In genomic region chr3:126964261-126964660, GRCh38 we compare ENCODE assay signal across 24 cellular contexts. TPM values are rescaled to one million over a fixed set of nuclear protein-coding genes. Genes with fewer than 3 reads are reported as not detected.
DNase-seq lines count a peak whose midpoint lies in the region; ATAC-seq and TF ChIP-seq lines count a peak whose summit lies in the region.
"Had no signal": no experiment of that assay in that cellular context is flagged by ENCODE, and none has a peak within 500 bp of the region (broad histone marks: within the 10 kb centered on the region; RNA-seq: fewer than 3 reads in every experiment).

No MANE protein-coding gene starts in this region.

- H3K36me3 ChIP-seq in left ventricle myocardium inferior = no peaks in the 10 kb centered on the region
- no peaks in the 10 kb centered on the region for H3K36me3 ChIP-seq in left lung
- H3K36me3 ChIP-seq: SJSA1 had no signal

- H3K4me3 ChIP-seq in left ventricle myocardium inferior (no peak overlapping the region), left lung (no peak overlapping the region)
- H3K4me3 ChIP-seq: GM23248, K562, SJSA1 had no signal

- H3K27ac ChIP-seq in left ventricle myocardium inferior (replicated peaks) = no peak overlapping the region
- no peak overlapping the region for H3K27ac ChIP-seq in left lung
- H3K27ac ChIP-seq: C4-2B, GM23248, SJSA1 had no signal

- TF ChIP-seq CTCF in left ventricle myocardium inferior (IDR thresholded peaks at IDR 0.05; ENCODE audit: borderline replicate concordance) (no peak), left lung (IDR thresholded peaks at IDR 0.05) (no peak)

- no peaks in the 10 kb centered on the region for H3K9me3 ChIP-seq in left ventricle myocardium inferior (replicated peaks)
- H3K9me3 ChIP-seq in left lung = no peaks in the 10 kb centered on the region
- H3K9me3 ChIP-seq: SJSA1 had no signal

- H3K27me3 ChIP-seq in left ventricle myocardium inferior (ENCODE audit: low read depth) (no peaks in the 10 kb centered on the region), left lung (no peaks in the 10 kb centered on the region)
- H3K27me3 ChIP-seq: SJSA1 had no signal

- ATAC-seq in Right ventricle myocardium superior (ENCODE audit: poor library complexity) (no peak), left lung (no peak), sciatic nerve (no peak)
- ATAC-seq: HCT116, K562, Panc1 had no signal

- H3K4me1 ChIP-seq in left ventricle myocardium inferior = peaks cover 25% of the 10 kb centered on the region
- peaks cover 7 to 15% of the 10 kb centered on the region in 2 donors for H3K4me1 ChIP-seq in left lung

- intact Hi-C loops in left ventricle myocardium inferior (cut with micrococcal nuclease) = no loop called here
- intact Hi-C loops in Right ventricle myocardium superior (cut with DNase I) = no loop called here
- intact Hi-C loops in left lung (cut with DNase I) = no loop called here
- intact Hi-C loops in sciatic nerve (cut with DNase I) = no loop called here

- DNase-seq in left ventricle myocardium inferior = peak; percentile 1
- no peak for DNase-seq in Right ventricle myocardium superior
- DNase-seq in left lung = peak; percentile 18 to 29
- peak; percentile 25 for DNase-seq in sciatic nerve (ENCODE audit: low spot score)
- no peak for DNase-seq in Kasumi-1 (lab: John Stamatoyannopoulos, UW)
- no peak for DNase-seq in GOT3 (lab: John Stamatoyannopoulos, UW)
- DNase-seq in kidney glomerular epithelial cell (lab: John Stamatoyannopoulos, UW) = no peak
- DNase-seq: Calu3; DMS153; GM23248; MM.1S; NCI-H1048; NCI-H1417 treated with DMSO at 0.1 percent for 48 hours; NCI-H187; NCI-H2107; NCI-H2227 treated with DMSO at 0.1 percent for 48 hours; NCI-H510A treated with DMSO at 0.1 percent for 48 hours; NCI-H748 treated with DMSO at 0.1 percent for 48 hours; NK-92 treated with Interleukin-12 subunit alpha and Interleukin-12 subunit beta, amount 100 ng/mL, for 24 hours had no signal

RNA-seq across cellular contexts. Expression of gene PLXNA1, which starts 18.7 kb away (rescaled TPM):
- total RNA-seq in left ventricle myocardium inferior (26.4 TPM), Right ventricle myocardium superior (23.2 TPM), left lung (10 to 100 TPM; 48.8 to 64.6 TPM), sciatic nerve (35.9 TPM)

Comparison
In these comparisons a context has a peak if more than half of its experiments do, and no peak if none do; other contexts are left out.
1. DNase-seq: peak in left ventricle myocardium inferior (single experiment), left lung (2 of 2) and sciatic nerve (single experiment); none in Right ventricle myocardium superior (single experiment), Kasumi-1 (0 of 2), GOT3 (single experiment) and kidney glomerular epithelial cell (single experiment).